Comparison of ENCODE assay signal across 40 cellular contexts in genomic region chr20:2204021-2204420, GRCh38.
"Had no signal": no experiment of that assay in that cellular context is flagged by ENCODE, and none has a peak within 500 bp of the region (broad histone marks: within the 10 kb centered on the region; RNA-seq: fewer than 3 reads in every experiment).

No MANE protein-coding gene starts in this region.

- H3K4me1 ChIP-seq: breast epithelium had no signal

- H3K27ac ChIP-seq: adrenal gland, ascending aorta, body of pancreas, brain microvascular endothelial cell, breast epithelium, cardiac muscle cell had no signal

- H3K4me3 Mint-ChIP-seq: activated naive CD4-positive, alpha-beta T cell treated with anti-CD3 and anti-CD28 coated beads for 36 hours; activated naive CD4-positive, alpha-beta T cell treated with anti-CD3 and anti-CD28 coated beads, Interleukin-2, amount 10 ng/mL, durations not matched to agents 7 days and 5 days; activated naive CD4-positive, alpha-beta T cell treated with anti-CD3 and anti-CD28 coated beads, Interleukin-2, amount 50 U/mL, for 24 hours; activated naive CD8-positive, alpha-beta T cell; activated naive CD8-positive, alpha-beta T cell treated with anti-CD3 and anti-CD28 coated beads for 36 hours; activated naive CD8-positive, alpha-beta T cell treated with anti-CD3 and anti-CD28 coated beads, Interleukin-2, amount 10 ng/mL, durations not matched to agents 7 days and 5 days; activated naive CD8-positive, alpha-beta T cell treated with anti-CD3 and anti-CD28 coated beads, Interleukin-2, amount 50 U/mL, for 24 hours; activated T-cell treated with anti-CD3 and anti-CD28 coated beads, Interleukin-2, amount 50 U/mL, for 24 hours; activated T-cell treated with anti-CD3 and anti-CD28 coated beads, Interleukin-2, amount 50 U/mL, for 4 hours; activated T-cell treated with anti-CD3 and anti-CD28 coated beads, Interleukin-2, amount 50 U/mL, for 72 hours; activated T-helper 1 cell treated with anti-CD3 and anti-CD28 coated beads, Interleukin-12 subunit alpha, Interleukin-12 subunit beta, Interleukin-2, Interleukin-4 antibody, amounts not matched to agents 30 ng/mL and 10 ng/mL and 1 ng/mL, durations not matched to agents 14 hours and 24 hours and 36 hours; activated T-helper 17 cell treated with anti-CD3 and anti-CD28 coated beads, Interleukin-2, amount 50 U/mL, for 72 hours; brain; central memory CD8-positive, alpha-beta T cell had no signal

- H3K27me3 ChIP-seq: adrenal gland, ascending aorta, body of pancreas, breast epithelium had no signal

- H3K36me3 Mint-ChIP-seq: activated naive CD4-positive, alpha-beta T cell treated with anti-CD3 and anti-CD28 coated beads, Interleukin-2, amount 10 ng/mL, durations not matched to agents 7 days and 5 days; activated naive CD4-positive, alpha-beta T cell treated with anti-CD3 and anti-CD28 coated beads, Interleukin-2, amount 50 U/mL, for 24 hours; activated naive CD4-positive, alpha-beta T cell treated with anti-CD3 and anti-CD28 coated beads, Interleukin-2, amount 50 U/mL, for 72 hours; activated naive CD8-positive, alpha-beta T cell; activated naive CD8-positive, alpha-beta T cell treated with anti-CD3 and anti-CD28 coated beads for 36 hours; activated naive CD8-positive, alpha-beta T cell treated with anti-CD3 and anti-CD28 coated beads, Interleukin-2, amount 10 ng/mL, durations not matched to agents 7 days and 5 days; brain had no signal

- H3K9me3 ChIP-seq: adrenal gland, ascending aorta, body of pancreas, breast epithelium had no signal

- H3K27me3 Mint-ChIP-seq: activated naive CD8-positive, alpha-beta T cell treated with anti-CD3 and anti-CD28 coated beads for 36 hours; activated T-helper 17 cell treated with anti-CD3 and anti-CD28 coated beads, Interleukin-2, amount 50 U/mL, for 72 hours had no signal

- H3K4me3 ChIP-seq: adrenal gland, ascending aorta, body of pancreas, breast epithelium, cardiac muscle cell had no signal

- FAIRE-seq: astrocyte, bronchial epithelial cell had no signal

- DNase-seq: activated effector memory CD4-positive, alpha-beta T cell treated with anti-CD3 and anti-CD28 coated beads, Interleukin-2, amount 50 U/mL, for 16 hours; activated effector memory CD4-positive, alpha-beta T cell treated with Interleukin-2 at 50 U/mL for 16 hours; activated gamma-delta T cell; activated gamma-delta T cell treated with Interleukin-2 at 50 U/mL for 16 hours; activated naive CD4-positive, alpha-beta T cell; activated naive CD4-positive, alpha-beta T cell treated with anti-CD3 and anti-CD28 coated beads for 36 hours; activated naive CD4-positive, alpha-beta T cell treated with anti-CD3 and anti-CD28 coated beads, Interleukin-2, amount 10 ng/mL, durations not matched to agents 7 days and 5 days; activated naive CD4-positive, alpha-beta T cell treated with anti-CD3 and anti-CD28 coated beads, Interleukin-2, amount 50 U/mL, for 16 hours; activated naive CD4-positive, alpha-beta T cell treated with Interleukin-2 at 50 U/mL for 16 hours; activated naive CD8-positive, alpha-beta T cell treated with anti-CD3 and anti-CD28 coated beads for 36 hours; activated naive CD8-positive, alpha-beta T cell treated with anti-CD3 and anti-CD28 coated beads, Interleukin-2, amount 10 ng/mL, durations not matched to agents 7 days and 5 days; activated naive CD8-positive, alpha-beta T cell treated with anti-CD3 and anti-CD28 coated beads, Interleukin-2, amount 50 U/mL, for 24 hours; activated T-cell treated with anti-CD3 and anti-CD28 coated beads, Interleukin-2, amount 50 U/mL, for 1 hour; activated T-cell treated with anti-CD3 and anti-CD28 coated beads, Interleukin-2, amount 50 U/mL, for 24 hours; activated T-cell treated with anti-CD3 and anti-CD28 coated beads, Interleukin-2, amount 50 U/mL, for 4 hours; activated T-cell treated with anti-CD3 and anti-CD28 coated beads, Interleukin-2, amount 50 U/mL, for 48 hours; activated T-cell treated with anti-CD3 and anti-CD28 coated beads, Interleukin-2, amount 50 U/mL, for 72 hours; adrenal gland; amniotic stem cell; amygdala; anterior cingulate cortex; aorta; body of pancreas; brain microvascular endothelial cell; caudate nucleus; central memory CD4-positive, alpha-beta T cell; cerebellar nuclear complex had no signal

- H3K9me3 Mint-ChIP-seq: activated naive CD4-positive, alpha-beta T cell treated with anti-CD3 and anti-CD28 coated beads for 36 hours; activated naive CD4-positive, alpha-beta T cell treated with anti-CD3 and anti-CD28 coated beads, Interleukin-2, amount 10 ng/mL, durations not matched to agents 7 days and 5 days; activated naive CD4-positive, alpha-beta T cell treated with anti-CD3 and anti-CD28 coated beads, Interleukin-2, amount 50 U/mL, for 24 hours; activated naive CD4-positive, alpha-beta T cell treated with anti-CD3 and anti-CD28 coated beads, Interleukin-2, amount 50 U/mL, for 72 hours; activated naive CD8-positive, alpha-beta T cell treated with anti-CD3 and anti-CD28 coated beads for 36 hours; activated naive CD8-positive, alpha-beta T cell treated with anti-CD3 and anti-CD28 coated beads, Interleukin-2, amount 10 ng/mL, durations not matched to agents 7 days and 5 days; activated naive CD8-positive, alpha-beta T cell treated with anti-CD3 and anti-CD28 coated beads, Interleukin-2, amount 50 U/mL, for 24 hours; activated T-cell treated with anti-CD3 and anti-CD28 coated beads, Interleukin-2, amount 50 U/mL, for 24 hours; activated T-cell treated with anti-CD3 and anti-CD28 coated beads, Interleukin-2, amount 50 U/mL, for 4 hours; activated T-helper 1 cell treated with anti-CD3 and anti-CD28 coated beads, Interleukin-12 subunit alpha, Interleukin-12 subunit beta, Interleukin-2, Interleukin-4 antibody, amounts not matched to agents 30 ng/mL and 10 ng/mL and 1 ng/mL, durations not matched to agents 14 hours and 24 hours and 36 hours; activated T-helper 17 cell treated with anti-CD3 and anti-CD28 coated beads, Interleukin-2, amount 50 U/mL, for 72 hours; activated T-helper 2 cell treated with anti-CD3 and anti-CD28 coated beads, Interferon-gamma antibody, Interleukin-2, Interleukin-4, amounts not matched to agents 10 μg/mL and 5 μg/mL and 100 μg/mL, durations not matched to agents 14 hours and 24 hours and 36 hours; central memory CD8-positive, alpha-beta T cell had no signal

- H3K4me1 Mint-ChIP-seq: activated naive CD8-positive, alpha-beta T cell treated with anti-CD3 and anti-CD28 coated beads for 36 hours; activated naive CD8-positive, alpha-beta T cell treated with anti-CD3 and anti-CD28 coated beads, Interleukin-2, amount 10 ng/mL, durations not matched to agents 7 days and 5 days; activated T-helper 17 cell treated with anti-CD3 and anti-CD28 coated beads, Interleukin-2, amount 50 U/mL, for 72 hours; central memory CD8-positive, alpha-beta T cell had no signal

- H3K27ac Mint-ChIP-seq: activated naive CD4-positive, alpha-beta T cell treated with anti-CD3 and anti-CD28 coated beads for 36 hours; activated naive CD4-positive, alpha-beta T cell treated with anti-CD3 and anti-CD28 coated beads, Interleukin-2, amount 10 ng/mL, durations not matched to agents 7 days and 5 days; activated naive CD4-positive, alpha-beta T cell treated with anti-CD3 and anti-CD28 coated beads, Interleukin-2, amount 50 U/mL, for 24 hours; activated naive CD4-positive, alpha-beta T cell treated with anti-CD3 and anti-CD28 coated beads, Interleukin-2, amount 50 U/mL, for 72 hours; activated naive CD8-positive, alpha-beta T cell; activated naive CD8-positive, alpha-beta T cell treated with anti-CD3 and anti-CD28 coated beads for 36 hours; activated naive CD8-positive, alpha-beta T cell treated with anti-CD3 and anti-CD28 coated beads, Interleukin-2, amount 10 ng/mL, durations not matched to agents 7 days and 5 days; activated naive CD8-positive, alpha-beta T cell treated with anti-CD3 and anti-CD28 coated beads, Interleukin-2, amount 50 U/mL, for 24 hours; activated T-cell treated with anti-CD3 and anti-CD28 coated beads, Interleukin-2, amount 50 U/mL, for 24 hours; activated T-cell treated with anti-CD3 and anti-CD28 coated beads, Interleukin-2, amount 50 U/mL, for 72 hours; activated T-helper 1 cell treated with anti-CD3 and anti-CD28 coated beads, Interleukin-12 subunit alpha, Interleukin-12 subunit beta, Interleukin-2, Interleukin-4 antibody, amounts not matched to agents 30 ng/mL and 10 ng/mL and 1 ng/mL, durations not matched to agents 14 hours and 24 hours and 36 hours; activated T-helper 17 cell treated with anti-CD3 and anti-CD28 coated beads, Interleukin-2, amount 50 U/mL, for 72 hours; activated T-helper 2 cell treated with anti-CD3 and anti-CD28 coated beads, Interferon-gamma antibody, Interleukin-2, Interleukin-4, amounts not matched to agents 10 μg/mL and 5 μg/mL and 100 μg/mL, durations not matched to agents 14 hours and 24 hours and 36 hours had no signal

- H3K36me3 ChIP-seq: adrenal gland, ascending aorta, brain microvascular endothelial cell, breast epithelium, cardiac muscle cell had no signal
